ENCODE assay signal across 9 cellular contexts in the genomic region with DNA sequence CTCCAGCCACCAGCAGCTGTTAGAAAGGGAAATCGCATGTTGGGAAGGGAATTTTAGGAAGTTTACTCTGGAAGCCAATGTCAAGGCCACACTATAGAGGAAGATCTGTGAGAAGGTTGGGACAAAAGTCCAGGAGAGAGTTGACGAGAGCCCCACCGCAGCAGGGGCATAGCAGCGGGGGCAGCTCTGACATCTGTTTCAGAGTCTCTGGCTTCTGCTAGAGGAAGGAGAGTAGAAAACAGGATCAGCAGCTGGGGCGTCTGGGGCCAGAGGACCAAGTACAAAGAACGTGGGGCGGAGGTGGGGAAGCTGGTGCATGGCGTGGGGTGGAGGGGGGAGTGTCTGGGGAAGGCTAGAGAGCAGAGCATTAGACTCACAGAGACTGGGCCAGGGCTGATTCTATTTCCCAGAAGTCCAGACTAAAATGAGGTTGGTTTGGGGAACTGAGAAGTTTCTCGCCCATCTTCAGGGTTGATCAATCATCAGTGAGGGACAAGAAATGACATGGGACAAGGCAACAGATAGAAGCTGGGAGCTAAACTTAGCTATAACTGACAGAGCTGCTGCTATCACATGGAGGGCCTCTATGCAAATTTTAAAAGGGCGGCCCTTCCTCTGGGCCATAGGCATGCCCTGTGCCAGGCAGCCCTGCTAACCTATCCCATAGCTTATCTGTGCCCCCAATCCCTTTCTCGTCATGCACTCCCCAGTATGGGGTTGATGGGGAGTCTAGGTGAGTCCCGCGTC. TPM values are rescaled to one million over a fixed set of nuclear protein-coding genes. Genes with fewer than 3 reads are reported as not detected.
DNase-seq lines count a peak whose midpoint lies in the region; ATAC-seq and TF ChIP-seq lines count a peak whose summit lies in the region.
"Had no signal": no experiment of that assay in that cellular context is flagged by ENCODE, and none has a peak within 500 bp of the region (broad histone marks: within the 10 kb centered on the region; RNA-seq: fewer than 3 reads in every experiment).

No MANE protein-coding gene starts in this region.

- H3K9me3 Mint-ChIP-seq in T-cell: no peaks in the 10 kb centered on the region

- CTCF ChIA-PET in T-cell (lab: Charles Lee): interaction anchor here in 1 of 2 donors (0.9 kb wide), 1 partner anchor 13 kb away, joined by 3 read pairs; no protein-coding TSS in a partner anchor

- H3K9me3 ChIP-seq in iPS-18c (ENCODE audit: control insufficient read depth, insufficient read depth, low read length): no peaks in the 10 kb centered on the region
- no peaks in the 10 kb centered on the region for H3K9me3 ChIP-seq in tibial artery

- H3K36me3 Mint-ChIP-seq in T-cell: peaks cover 12% of the 10 kb centered on the region

- H3K4me3 Mint-ChIP-seq in T-cell: peak overlapping the region; percentile 92 to 96 (median 94)

- H3K4me1 ChIP-seq in tibial artery: peaks cover 0 to 12% (median 8%) of the 10 kb centered on the region in 4 donors

- POLR2A ChIA-PET in T-cell (lab: Charles Lee): interaction anchor here in 1 of 2 donors (0.6 kb wide), 1 partner anchor 22 kb away, joined by 3 read pairs; no protein-coding TSS in a partner anchor

- no peak overlapping the region for H3K27ac ChIP-seq in tibial artery

- DNase-seq in COLO668 (lab: John Stamatoyannopoulos, UW; ENCODE audit: unreplicated experiment) (peak; percentile 53), GM19238 (ENCODE audit: insufficient read length, low spot score) (peak; percentile 80), T-cell (no peak), tibial artery (no peak), AG08396 (ENCODE audit: low spot score) (no peak), NCI-H226 (no peak)

- peak; percentile 34 for ATAC-seq in HG03139 (IDR thresholded peaks at IDR 0.05; ENCODE audit: unreplicated experiment)
- ATAC-seq in T-cell (replicated peaks in 1 of 4): no peak

- peak overlapping the region; percentile 88 to 98 for H3K27ac Mint-ChIP-seq in T-cell

- intact Hi-C loops in tibial artery (cut with DNase I; ENCODE audit: low total_unique reads): loop anchor here (2.0 to 5.0 kb wide), 2 partner anchors 57 to 77 kb away; partner anchors contain the start of gene TUFM

- H3K4me1 Mint-ChIP-seq in T-cell: peaks cover 14 to 25% (median 16%) of the 10 kb centered on the region in 3 donors

- peaks cover 4 to 12% (median 9%) of the 10 kb centered on the region in 3 donors for H3K36me3 ChIP-seq in tibial artery

- no peaks in the 10 kb centered on the region for H3K27me3 Mint-ChIP-seq in T-cell

- H3K27me3 ChIP-seq in tibial artery: no peaks in the 10 kb centered on the region

- TF ChIP-seq CTCF in tibial artery (IDR thresholded peaks at IDR 0.05): no peak

- peak overlapping the region; percentile 90 for H3K4me3 ChIP-seq in iPS-18c (ENCODE audit: insufficient read depth, low read depth, low read length)
- H3K4me3 ChIP-seq in tibial artery: peak overlapping the region; percentile 68 to 86

RNA-seq across cellular contexts. Expression of gene RABEP2, which starts 1.2 kb away (rescaled TPM):
- total RNA-seq in T-cell: 10 to 100 TPM; 26.9 to 35.5 (median 33.5) TPM

RNA-seq across cellular contexts. Expression of gene CD19, which starts 7.9 kb away (rescaled TPM):
- total RNA-seq in T-cell: 10 to 100 TPM in 1 of 5 donors, 1 to 10 TPM in 3, under 1 TPM in 1; 0.82 to 11.9 (median 3.5) TPM
- total RNA-seq: T-helper 1 cell treated with Interleukin-12 subunit alpha and Interleukin-12 subunit beta and Interleukin-4 antibody, amounts not matched to agents 30 ng/mL and 1 ng/mL, for 36 hours had no signal

RNA-seq across cellular contexts. Expression of gene NFATC2IP, which starts 26.9 kb away (rescaled TPM):
- total RNA-seq in T-cell: 100 to 1,000 TPM in 3 of 5 donors, 10 to 100 TPM in 2; 78.5 to 111 (median 100) TPM

RNA-seq across cellular contexts. Expression of gene ATP2A1, which starts 45.5 kb away (rescaled TPM):
- total RNA-seq in T-cell: 1 to 10 TPM in 2 of 5 donors, under 1 TPM in 3; 0.82 to 1.6 (median 0.95) TPM

RNA-seq across cellular contexts. Expression of gene SPNS1, which starts 50.8 kb away (rescaled TPM):
- 10 to 100 TPM; 28.2 to 53.2 (median 47.7) TPM for total RNA-seq in T-cell

Comparison
In these comparisons a context has a peak if more than half of its experiments do, and no peak if none do; other contexts are left out.
1. DNase-seq: peak in COLO668 (single experiment) and GM19238 (single experiment); none in T-cell (0 of 34), tibial artery (0 of 2), AG08396 (single experiment) and NCI-H226 (single experiment).